Comparison of ENCODE assay signal across 1 cellular context in the genomic region with DNA sequence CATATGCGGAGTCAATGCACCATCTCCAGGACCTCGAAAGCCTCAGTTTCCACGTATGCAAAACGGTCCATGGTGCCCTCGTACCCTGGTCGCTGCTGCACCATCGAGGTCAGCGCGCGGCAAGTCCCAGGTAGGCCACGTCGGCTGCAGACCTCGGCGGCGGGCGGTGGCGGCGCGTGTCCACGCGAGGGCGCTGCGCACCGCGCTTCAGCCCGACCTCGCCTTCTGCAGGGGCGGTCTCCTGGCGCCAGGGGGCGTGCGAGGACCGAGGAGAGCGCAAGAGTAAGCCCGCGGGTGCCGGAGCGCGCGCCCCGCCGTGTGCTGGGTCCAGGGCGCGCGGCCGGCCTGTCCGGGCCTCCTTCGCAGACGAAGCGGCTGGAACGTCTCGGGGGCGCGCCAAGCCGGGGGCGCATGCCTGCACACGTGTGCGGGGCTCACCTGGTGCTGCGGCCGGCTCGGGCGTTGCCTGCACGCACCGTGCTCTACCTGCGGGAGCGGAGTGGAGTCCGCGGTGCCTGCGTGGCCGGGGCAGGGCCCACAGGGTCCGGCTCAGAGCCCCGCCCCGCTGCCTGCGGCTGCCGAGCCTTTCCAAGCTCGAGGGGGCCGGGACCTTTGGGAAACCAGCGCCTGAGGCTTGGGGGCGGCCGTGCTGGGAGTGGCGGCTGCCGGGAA.
TF ChIP-seq lines count a peak whose summit lies in the region.

No MANE protein-coding gene starts in this region.

TF ChIP-seq in WTC11, 78 proteins besides CTCF, POLR2A, EP300 and RAD21 (continued from another document):
- TF ChIP-seq, protein P1, sequence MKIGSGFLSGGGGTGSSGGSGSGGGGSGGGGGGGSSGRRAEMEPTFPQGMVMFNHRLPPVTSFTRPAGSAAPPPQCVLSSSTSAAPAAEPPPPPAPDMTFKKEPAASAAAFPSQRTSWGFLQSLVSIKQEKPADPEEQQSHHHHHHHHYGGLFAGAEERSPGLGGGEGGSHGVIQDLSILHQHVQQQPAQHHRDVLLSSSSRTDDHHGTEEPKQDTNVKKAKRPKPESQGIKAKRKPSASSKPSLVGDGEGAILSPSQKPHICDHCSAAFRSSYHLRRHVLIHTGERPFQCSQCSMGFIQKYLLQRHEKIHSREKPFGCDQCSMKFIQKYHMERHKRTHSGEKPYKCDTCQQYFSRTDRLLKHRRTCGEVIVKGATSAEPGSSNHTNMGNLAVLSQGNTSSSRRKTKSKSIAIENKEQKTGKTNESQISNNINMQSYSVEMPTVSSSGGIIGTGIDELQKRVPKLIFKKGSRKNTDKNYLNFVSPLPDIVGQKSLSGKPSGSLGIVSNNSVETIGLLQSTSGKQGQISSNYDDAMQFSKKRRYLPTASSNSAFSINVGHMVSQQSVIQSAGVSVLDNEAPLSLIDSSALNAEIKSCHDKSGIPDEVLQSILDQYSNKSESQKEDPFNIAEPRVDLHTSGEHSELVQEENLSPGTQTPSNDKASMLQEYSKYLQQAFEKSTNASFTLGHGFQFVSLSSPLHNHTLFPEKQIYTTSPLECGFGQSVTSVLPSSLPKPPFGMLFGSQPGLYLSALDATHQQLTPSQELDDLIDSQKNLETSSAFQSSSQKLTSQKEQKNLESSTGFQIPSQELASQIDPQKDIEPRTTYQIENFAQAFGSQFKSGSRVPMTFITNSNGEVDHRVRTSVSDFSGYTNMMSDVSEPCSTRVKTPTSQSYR (CRISPR knock-in tag; IDR thresholded peaks at IDR 0.05): no peak
- TF ChIP-seq, protein P2, sequence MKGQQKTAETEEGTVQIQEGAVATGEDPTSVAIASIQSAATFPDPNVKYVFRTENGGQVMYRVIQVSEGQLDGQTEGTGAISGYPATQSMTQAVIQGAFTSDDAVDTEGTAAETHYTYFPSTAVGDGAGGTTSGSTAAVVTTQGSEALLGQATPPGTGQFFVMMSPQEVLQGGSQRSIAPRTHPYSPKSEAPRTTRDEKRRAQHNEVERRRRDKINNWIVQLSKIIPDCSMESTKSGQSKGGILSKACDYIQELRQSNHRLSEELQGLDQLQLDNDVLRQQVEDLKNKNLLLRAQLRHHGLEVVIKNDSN (CRISPR knock-in tag; IDR thresholded peaks at IDR 0.05): peak; percentile 70; the same call in 1 of the 2 replicates
- TF ChIP-seq ZNF416 (CRISPR knock-in tag; IDR thresholded peaks at IDR 0.05): 0 out of 2 replicates have a peak, but pooled peaks have one; percentile 2
- peak; percentile 76 for TF ChIP-seq FOXK1 (CRISPR knock-in tag; IDR thresholded peaks at IDR 0.05)
- TF ChIP-seq, protein P3, sequence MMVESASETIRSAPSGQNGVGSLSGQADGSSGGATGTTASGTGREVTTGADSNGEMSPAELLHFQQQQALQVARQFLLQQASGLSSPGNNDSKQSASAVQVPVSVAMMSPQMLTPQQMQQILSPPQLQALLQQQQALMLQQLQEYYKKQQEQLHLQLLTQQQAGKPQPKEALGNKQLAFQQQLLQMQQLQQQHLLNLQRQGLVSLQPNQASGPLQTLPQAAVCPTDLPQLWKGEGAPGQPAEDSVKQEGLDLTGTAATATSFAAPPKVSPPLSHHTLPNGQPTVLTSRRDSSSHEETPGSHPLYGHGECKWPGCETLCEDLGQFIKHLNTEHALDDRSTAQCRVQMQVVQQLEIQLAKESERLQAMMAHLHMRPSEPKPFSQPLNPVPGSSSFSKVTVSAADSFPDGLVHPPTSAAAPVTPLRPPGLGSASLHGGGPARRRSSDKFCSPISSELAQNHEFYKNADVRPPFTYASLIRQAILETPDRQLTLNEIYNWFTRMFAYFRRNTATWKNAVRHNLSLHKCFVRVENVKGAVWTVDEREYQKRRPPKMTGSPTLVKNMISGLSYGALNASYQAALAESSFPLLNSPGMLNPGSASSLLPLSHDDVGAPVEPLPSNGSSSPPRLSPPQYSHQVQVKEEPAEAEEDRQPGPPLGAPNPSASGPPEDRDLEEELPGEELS (CRISPR knock-in tag; IDR thresholded peaks at IDR 0.05): peak; percentile 69; the same call in 1 of the 2 replicates
- TF ChIP-seq SMAD4 (CRISPR knock-in tag; IDR thresholded peaks at IDR 0.05): no peak
- peak; percentile 62; the same call in 1 of the 2 replicates for TF ChIP-seq NR2C2 (CRISPR knock-in tag; IDR thresholded peaks at IDR 0.05)
- TF ChIP-seq, protein P4, sequence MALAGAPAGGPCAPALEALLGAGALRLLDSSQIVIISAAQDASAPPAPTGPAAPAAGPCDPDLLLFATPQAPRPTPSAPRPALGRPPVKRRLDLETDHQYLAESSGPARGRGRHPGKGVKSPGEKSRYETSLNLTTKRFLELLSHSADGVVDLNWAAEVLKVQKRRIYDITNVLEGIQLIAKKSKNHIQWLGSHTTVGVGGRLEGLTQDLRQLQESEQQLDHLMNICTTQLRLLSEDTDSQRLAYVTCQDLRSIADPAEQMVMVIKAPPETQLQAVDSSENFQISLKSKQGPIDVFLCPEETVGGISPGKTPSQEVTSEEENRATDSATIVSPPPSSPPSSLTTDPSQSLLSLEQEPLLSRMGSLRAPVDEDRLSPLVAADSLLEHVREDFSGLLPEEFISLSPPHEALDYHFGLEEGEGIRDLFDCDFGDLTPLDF (CRISPR knock-in tag; IDR thresholded peaks at IDR 0.05): no peak
- TF ChIP-seq, protein P5, sequence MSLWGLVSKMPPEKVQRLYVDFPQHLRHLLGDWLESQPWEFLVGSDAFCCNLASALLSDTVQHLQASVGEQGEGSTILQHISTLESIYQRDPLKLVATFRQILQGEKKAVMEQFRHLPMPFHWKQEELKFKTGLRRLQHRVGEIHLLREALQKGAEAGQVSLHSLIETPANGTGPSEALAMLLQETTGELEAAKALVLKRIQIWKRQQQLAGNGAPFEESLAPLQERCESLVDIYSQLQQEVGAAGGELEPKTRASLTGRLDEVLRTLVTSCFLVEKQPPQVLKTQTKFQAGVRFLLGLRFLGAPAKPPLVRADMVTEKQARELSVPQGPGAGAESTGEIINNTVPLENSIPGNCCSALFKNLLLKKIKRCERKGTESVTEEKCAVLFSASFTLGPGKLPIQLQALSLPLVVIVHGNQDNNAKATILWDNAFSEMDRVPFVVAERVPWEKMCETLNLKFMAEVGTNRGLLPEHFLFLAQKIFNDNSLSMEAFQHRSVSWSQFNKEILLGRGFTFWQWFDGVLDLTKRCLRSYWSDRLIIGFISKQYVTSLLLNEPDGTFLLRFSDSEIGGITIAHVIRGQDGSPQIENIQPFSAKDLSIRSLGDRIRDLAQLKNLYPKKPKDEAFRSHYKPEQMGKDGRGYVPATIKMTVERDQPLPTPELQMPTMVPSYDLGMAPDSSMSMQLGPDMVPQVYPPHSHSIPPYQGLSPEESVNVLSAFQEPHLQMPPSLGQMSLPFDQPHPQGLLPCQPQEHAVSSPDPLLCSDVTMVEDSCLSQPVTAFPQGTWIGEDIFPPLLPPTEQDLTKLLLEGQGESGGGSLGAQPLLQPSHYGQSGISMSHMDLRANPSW (CRISPR knock-in tag; conservative IDR thresholded peaks at IDR 0.05; ENCODE audit: low read depth): peak; percentile 77; the same call in 1 of the 2 replicates
- peak; percentile 40 for TF ChIP-seq ETV6 (CRISPR knock-in tag; IDR thresholded peaks at IDR 0.05)
- peak; percentile 77; the same call in 1 of the 2 replicates for TF ChIP-seq TP53 (CRISPR knock-in tag; IDR thresholded peaks at IDR 0.05)
- no peak for TF ChIP-seq SOX15 (CRISPR knock-in tag; IDR thresholded peaks at IDR 0.05)
- TF ChIP-seq FOXP1 (CRISPR knock-in tag; IDR thresholded peaks at IDR 0.05; ENCODE audit: borderline replicate concordance): peak; percentile 89; the same call in 1 of the 2 replicates
- no peak; the same call in 1 of the 2 replicates for TF ChIP-seq RELA (CRISPR knock-in tag; IDR thresholded peaks at IDR 0.05; ENCODE audit: borderline replicate concordance)
- TF ChIP-seq, protein P6, sequence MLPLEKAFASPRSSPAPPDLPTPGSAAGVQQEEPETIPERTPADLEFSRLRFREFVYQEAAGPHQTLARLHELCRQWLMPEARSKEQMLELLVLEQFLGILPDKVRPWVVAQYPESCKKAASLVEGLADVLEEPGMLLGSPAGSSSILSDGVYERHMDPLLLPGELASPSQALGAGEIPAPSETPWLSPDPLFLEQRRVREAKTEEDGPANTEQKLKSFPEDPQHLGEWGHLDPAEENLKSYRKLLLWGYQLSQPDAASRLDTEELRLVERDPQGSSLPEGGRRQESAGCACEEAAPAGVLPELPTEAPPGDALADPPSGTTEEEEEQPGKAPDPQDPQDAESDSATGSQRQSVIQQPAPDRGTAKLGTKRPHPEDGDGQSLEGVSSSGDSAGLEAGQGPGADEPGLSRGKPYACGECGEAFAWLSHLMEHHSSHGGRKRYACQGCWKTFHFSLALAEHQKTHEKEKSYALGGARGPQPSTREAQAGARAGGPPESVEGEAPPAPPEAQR (CRISPR knock-in tag; IDR thresholded peaks at IDR 0.05): no peak
- no peak for TF ChIP-seq NFATC4 (CRISPR knock-in tag; IDR thresholded peaks at IDR 0.05)
- TF ChIP-seq ZNF219 (CRISPR knock-in tag; IDR thresholded peaks at IDR 0.05; ENCODE audit: borderline replicate concordance): no peak
- no peak for TF ChIP-seq ZNF263 (CRISPR knock-in tag; IDR thresholded peaks at IDR 0.05; ENCODE audit: low read depth)
- TF ChIP-seq ZNF423 (CRISPR knock-in tag; IDR thresholded peaks at IDR 0.05): no peak
- TF ChIP-seq NR1H2 (CRISPR knock-in tag; IDR thresholded peaks at IDR 0.05): no peak
- TF ChIP-seq ZNF138 (CRISPR knock-in tag; conservative IDR thresholded peaks at IDR 0.05): 0 out of 2 replicates have a peak, but pooled peaks have one; percentile 14
- TF ChIP-seq FOXJ3 (CRISPR knock-in tag; IDR thresholded peaks at IDR 0.05; ENCODE audit: borderline replicate concordance): no peak
- TF ChIP-seq TEAD4 (CRISPR knock-in tag; IDR thresholded peaks at IDR 0.05): no peak; the same call in 1 of the 2 replicates
- TF ChIP-seq, protein P7, sequence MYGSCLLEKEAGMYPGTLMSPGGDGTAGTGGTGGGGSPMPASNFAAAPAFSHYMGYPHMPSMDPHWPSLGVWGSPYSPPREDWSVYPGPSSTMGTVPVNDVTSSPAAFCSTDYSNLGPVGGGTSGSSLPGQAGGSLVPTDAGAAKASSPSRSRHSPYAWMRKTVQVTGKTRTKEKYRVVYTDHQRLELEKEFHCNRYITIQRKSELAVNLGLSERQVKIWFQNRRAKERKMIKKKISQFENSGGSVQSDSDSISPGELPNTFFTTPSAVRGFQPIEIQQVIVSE (CRISPR knock-in tag; IDR thresholded peaks at IDR 0.05; ENCODE audit: borderline replicate concordance): no peak
- no peak for TF ChIP-seq ESRRA (CRISPR knock-in tag; IDR thresholded peaks at IDR 0.05; ENCODE audit: borderline replicate concordance)
- no peak for TF ChIP-seq GRHL2 (CRISPR knock-in tag; IDR thresholded peaks at IDR 0.05; ENCODE audit: insufficient replicate concordance, severe bottlenecking)
- TF ChIP-seq TEAD1 (CRISPR knock-in tag; IDR thresholded peaks at IDR 0.05): peak; percentile 71
- TF ChIP-seq, protein P8, sequence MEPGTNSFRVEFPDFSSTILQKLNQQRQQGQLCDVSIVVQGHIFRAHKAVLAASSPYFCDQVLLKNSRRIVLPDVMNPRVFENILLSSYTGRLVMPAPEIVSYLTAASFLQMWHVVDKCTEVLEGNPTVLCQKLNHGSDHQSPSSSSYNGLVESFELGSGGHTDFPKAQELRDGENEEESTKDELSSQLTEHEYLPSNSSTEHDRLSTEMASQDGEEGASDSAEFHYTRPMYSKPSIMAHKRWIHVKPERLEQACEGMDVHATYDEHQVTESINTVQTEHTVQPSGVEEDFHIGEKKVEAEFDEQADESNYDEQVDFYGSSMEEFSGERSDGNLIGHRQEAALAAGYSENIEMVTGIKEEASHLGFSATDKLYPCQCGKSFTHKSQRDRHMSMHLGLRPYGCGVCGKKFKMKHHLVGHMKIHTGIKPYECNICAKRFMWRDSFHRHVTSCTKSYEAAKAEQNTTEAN (CRISPR knock-in tag; IDR thresholded peaks at IDR 0.05): peak; percentile 89
- TF ChIP-seq, protein P9, sequence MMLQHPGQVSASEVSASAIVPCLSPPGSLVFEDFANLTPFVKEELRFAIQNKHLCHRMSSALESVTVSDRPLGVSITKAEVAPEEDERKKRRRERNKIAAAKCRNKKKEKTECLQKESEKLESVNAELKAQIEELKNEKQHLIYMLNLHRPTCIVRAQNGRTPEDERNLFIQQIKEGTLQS (CRISPR knock-in tag; conservative IDR thresholded peaks at IDR 0.05): no peak
- TF ChIP-seq ELF4 (CRISPR knock-in tag; IDR thresholded peaks at IDR 0.05; ENCODE audit: low read depth): no peak
- TF ChIP-seq, protein P10, sequence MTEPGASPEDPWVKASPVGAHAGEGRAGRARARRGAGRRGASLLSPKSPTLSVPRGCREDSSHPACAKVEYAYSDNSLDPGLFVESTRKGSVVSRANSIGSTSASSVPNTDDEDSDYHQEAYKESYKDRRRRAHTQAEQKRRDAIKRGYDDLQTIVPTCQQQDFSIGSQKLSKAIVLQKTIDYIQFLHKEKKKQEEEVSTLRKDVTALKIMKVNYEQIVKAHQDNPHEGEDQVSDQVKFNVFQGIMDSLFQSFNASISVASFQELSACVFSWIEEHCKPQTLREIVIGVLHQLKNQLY (CRISPR knock-in tag; IDR thresholded peaks at IDR 0.05): no peak
- TF ChIP-seq GABPB1 (CRISPR knock-in tag; IDR thresholded peaks at IDR 0.05): 0 out of 2 replicates have a peak, but pooled peaks have one; percentile 32
- TF ChIP-seq, protein P11, sequence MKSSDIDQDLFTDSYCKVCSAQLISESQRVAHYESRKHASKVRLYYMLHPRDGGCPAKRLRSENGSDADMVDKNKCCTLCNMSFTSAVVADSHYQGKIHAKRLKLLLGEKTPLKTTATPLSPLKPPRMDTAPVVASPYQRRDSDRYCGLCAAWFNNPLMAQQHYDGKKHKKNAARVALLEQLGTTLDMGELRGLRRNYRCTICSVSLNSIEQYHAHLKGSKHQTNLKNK (CRISPR knock-in tag; IDR thresholded peaks at IDR 0.05): no peak
- no peak for TF ChIP-seq KAT7 (CRISPR knock-in tag; IDR thresholded peaks at IDR 0.05; ENCODE audit: borderline replicate concordance)
- TF ChIP-seq HMGA2 (CRISPR knock-in tag; IDR thresholded peaks at IDR 0.05): no peak
- no peak for TF ChIP-seq ZNF671 (CRISPR knock-in tag; IDR thresholded peaks at IDR 0.05)
- peak; percentile 76 for TF ChIP-seq CREM (CRISPR knock-in tag; IDR thresholded peaks at IDR 0.05)
- no peak for TF ChIP-seq TCF7 (CRISPR knock-in tag; IDR thresholded peaks at IDR 0.05; ENCODE audit: low read depth)
- no peak for TF ChIP-seq IRF2 (CRISPR knock-in tag; IDR thresholded peaks at IDR 0.05; ENCODE audit: borderline replicate concordance, low read depth)
- TF ChIP-seq, protein P12, sequence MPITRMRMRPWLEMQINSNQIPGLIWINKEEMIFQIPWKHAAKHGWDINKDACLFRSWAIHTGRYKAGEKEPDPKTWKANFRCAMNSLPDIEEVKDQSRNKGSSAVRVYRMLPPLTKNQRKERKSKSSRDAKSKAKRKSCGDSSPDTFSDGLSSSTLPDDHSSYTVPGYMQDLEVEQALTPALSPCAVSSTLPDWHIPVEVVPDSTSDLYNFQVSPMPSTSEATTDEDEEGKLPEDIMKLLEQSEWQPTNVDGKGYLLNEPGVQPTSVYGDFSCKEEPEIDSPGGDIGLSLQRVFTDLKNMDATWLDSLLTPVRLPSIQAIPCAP (CRISPR knock-in tag; IDR thresholded peaks at IDR 0.05): 0 out of 2 replicates have a peak, but pooled peaks have one; percentile 25
- TF ChIP-seq MXD4 (CRISPR knock-in tag; IDR thresholded peaks at IDR 0.05; ENCODE audit: borderline replicate concordance): no peak
- TF ChIP-seq, protein P13, sequence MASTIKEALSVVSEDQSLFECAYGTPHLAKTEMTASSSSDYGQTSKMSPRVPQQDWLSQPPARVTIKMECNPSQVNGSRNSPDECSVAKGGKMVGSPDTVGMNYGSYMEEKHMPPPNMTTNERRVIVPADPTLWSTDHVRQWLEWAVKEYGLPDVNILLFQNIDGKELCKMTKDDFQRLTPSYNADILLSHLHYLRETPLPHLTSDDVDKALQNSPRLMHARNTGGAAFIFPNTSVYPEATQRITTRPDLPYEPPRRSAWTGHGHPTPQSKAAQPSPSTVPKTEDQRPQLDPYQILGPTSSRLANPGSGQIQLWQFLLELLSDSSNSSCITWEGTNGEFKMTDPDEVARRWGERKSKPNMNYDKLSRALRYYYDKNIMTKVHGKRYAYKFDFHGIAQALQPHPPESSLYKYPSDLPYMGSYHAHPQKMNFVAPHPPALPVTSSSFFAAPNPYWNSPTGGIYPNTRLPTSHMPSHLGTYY (CRISPR knock-in tag; IDR thresholded peaks at IDR 0.05): no peak
